In genomic region chr6:157792671-157793070, GRCh38 we compare ENCODE assay signal across 23 cellular contexts. TPM values are rescaled to one million over a fixed set of nuclear protein-coding genes. Genes with fewer than 3 reads are reported as not detected.
A peak's percentile ranks its signal among the peaks of the same experiment; 100 is the strongest.
DNase-seq lines count a peak whose midpoint lies in the region; ATAC-seq, FAIRE-seq and TF ChIP-seq lines count a peak whose summit lies in the region.
"Had no signal": no experiment of that assay in that cellular context is flagged by ENCODE, and none has a peak within 500 bp of the region (broad histone marks: within the 10 kb centered on the region; RNA-seq: fewer than 3 reads in every experiment).

No MANE protein-coding gene starts in this region.

- H3K4me3 Mint-ChIP-seq in T-helper 17 cell = no peak overlapping the region
- H3K4me3 Mint-ChIP-seq: CD14-positive monocyte; CD4-positive, alpha-beta T cell; CD8-positive, alpha-beta memory T cell; H9 had no signal

- TF ChIP-seq POLR2A in GM12891 (IDR thresholded peaks at IDR 0.05; ENCODE audit: low read depth, low read length) = no peak

- DNase-seq in T-helper 17 cell (no peak), dermis microvascular lymphatic vessel endothelial cell (ENCODE audit: low read depth in 2 of 2) (peak; percentile 24 to 54), lung microvascular endothelial cell (ENCODE audit: low read depth in 2 of 2) (peak; percentile 8 to 70), OCI-M2 (lab: John Stamatoyannopoulos, UW; ENCODE audit: unreplicated experiment) (no peak), GM12891 (ENCODE audit: insufficient read length, low spot score) (no peak)
- DNase-seq: 8988T; ACHN; AML-193; BE2C; Calu3; CD4-positive, alpha-beta T cell; CD8-positive, alpha-beta memory T cell; COR-L47; DMS53; DMS79 treated with DMSO at 0.1 percent for 48 hours; GF-D8; GM23248; H9 had no signal

- ATAC-seq in T-helper 17 cell (no peak), GM21717 (IDR thresholded peaks at IDR 0.05; ENCODE audit: unreplicated experiment) (no peak)
- ATAC-seq: A549, HCT116 had no signal

- H3K27ac Mint-ChIP-seq in T-helper 17 cell = peak overlapping the region; percentile 21
- H3K27ac Mint-ChIP-seq: CD4-positive, alpha-beta T cell; H9 had no signal

- H3K9me3 ChIP-seq in T-helper 17 cell (ENCODE audit: control insufficient read depth, low read length, poor library complexity, severe bottlenecking) = no peaks in the 10 kb centered on the region
- H3K9me3 ChIP-seq: A549, BE2C had no signal

- H3K36me3 Mint-ChIP-seq in T-helper 17 cell (ENCODE audit: low read depth) = no peaks in the 10 kb centered on the region
- H3K36me3 Mint-ChIP-seq: CD14-positive monocyte; CD8-positive, alpha-beta memory T cell had no signal

- peaks cover 4% of the 10 kb centered on the region for H3K4me1 Mint-ChIP-seq in T-helper 17 cell
- H3K4me1 Mint-ChIP-seq: CD8-positive, alpha-beta memory T cell; H9 had no signal

- H3K27me3 Mint-ChIP-seq in T-helper 17 cell = peaks cover 2% of the 10 kb centered on the region
- H3K27me3 Mint-ChIP-seq: CD4-positive, alpha-beta T cell had no signal

- FAIRE-seq in GM12891 (lab: Jason Lieb, UNC) = no peak
- FAIRE-seq: A549, GM12892 had no signal

TF ChIP-seq in GM12891, 5 proteins besides CTCF, POLR2A, EP300 and RAD21:
- TF ChIP-seq TAF1 (IDR thresholded peaks at IDR 0.05; ENCODE audit: low read depth, low read length) (no peak), POLR2AphosphoS5 (IDR thresholded peaks at IDR 0.05; ENCODE audit: low read depth, low read length) (no peak), SPI1 (IDR thresholded peaks at IDR 0.05; ENCODE audit: low read depth, low read length) (no peak), POU2F2 (IDR thresholded peaks at IDR 0.05; ENCODE audit: low read depth, low read length) (no peak), PAX5 (IDR thresholded peaks at IDR 0.05; ENCODE audit: insufficient read depth, low read length, severe bottlenecking) (no peak)

RNA-seq across cellular contexts. Expression of gene SNX9, which starts 30.4 kb away (rescaled TPM):
- total RNA-seq in T-helper 17 cell (10 to 100 TPM; 21.2 to 38.9 TPM), dermis microvascular lymphatic vessel endothelial cell (36.2 and 53.7 TPM in 2 replicates), lung microvascular endothelial cell (31.6 and 50.8 TPM in 2 replicates)
- 1.6 TPM for polyA plus RNA-seq in GM12891 (2012; ENCODE audit: low read depth, missing spikeins)

Comparison
In these comparisons a context has a peak if more than half of its experiments do, and no peak if none do; other contexts are left out.
1. DNase-seq: peak in dermis microvascular lymphatic vessel endothelial cell (2 of 2) and lung microvascular endothelial cell (2 of 2); none in T-helper 17 cell (0 of 3), OCI-M2 (single experiment) and GM12891 (single experiment).